ENCODE assay signal across 2 cellular contexts in the genomic region with DNA sequence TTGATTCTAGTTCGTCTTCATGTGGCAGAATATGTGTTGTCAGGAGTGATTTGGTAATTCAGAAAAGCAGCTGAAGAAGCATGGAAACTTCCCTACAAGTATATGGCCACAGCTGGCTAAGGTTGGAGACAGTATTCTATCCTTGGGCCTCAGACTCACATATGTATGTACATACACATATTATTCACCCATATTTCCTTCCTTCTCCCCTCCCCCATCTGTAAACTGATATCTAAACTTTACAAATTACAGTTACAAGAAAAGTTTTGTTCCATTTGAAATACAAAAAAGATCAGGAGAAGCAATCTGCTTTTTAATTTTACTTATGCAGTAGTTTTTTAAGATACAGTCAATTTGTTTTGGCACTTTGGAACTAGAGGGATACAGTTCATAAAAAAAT.
TF ChIP-seq lines count a peak whose summit lies in the region.

No MANE protein-coding gene starts in this region.

TF ChIP-seq in IMR-90, 13 proteins besides CTCF, POLR2A, EP300 and RAD21:
- TF ChIP-seq CHD1 (IDR thresholded peaks at IDR 0.05; ENCODE audit: low read depth, low read length) (no peak), MXI1 (IDR thresholded peaks at IDR 0.05; ENCODE audit: borderline replicate concordance, low read depth, low read length) (no peak), FOS (IDR thresholded peaks at IDR 0.05; ENCODE audit: low read depth, low read length) (no peak), MAZ (IDR thresholded peaks at IDR 0.05; ENCODE audit: borderline replicate concordance, low read depth, low read length) (no peak), ELK1 (IDR thresholded peaks at IDR 0.05; ENCODE audit: borderline replicate concordance, low read depth, low read length) (no peak), CEBPB (IDR thresholded peaks at IDR 0.05; ENCODE audit: low read depth, low read length) (no peak), BHLHE40 (IDR thresholded peaks at IDR 0.05; ENCODE audit: low read depth, low read length) (no peak), MAFK (IDR thresholded peaks at IDR 0.05; ENCODE audit: low read depth, low read length) (no peak), RCOR1 (IDR thresholded peaks at IDR 0.05; ENCODE audit: insufficient replicate concordance, low read length) (no peak), SMC3 (IDR thresholded peaks at IDR 0.05; ENCODE audit: low read depth, low read length) (no peak), NFE2L2 (IDR thresholded peaks at IDR 0.05; ENCODE audit: low read depth, low read length) (no peak), RFX5 (IDR thresholded peaks at IDR 0.05; ENCODE audit: low read depth, low read length) (no peak), USF2 (IDR thresholded peaks at IDR 0.05; ENCODE audit: low read depth, low read length) (no peak)
TF ChIP-seq in IMR-90: peak in this region for 0.

TF ChIP-seq in K562, 482 proteins besides CTCF, POLR2A, EP300 and RAD21:
- 0 out of 4 replicates have a peak, but pooled peaks of 1 of the 2 experiments have one; percentile 4 for TF ChIP-seq FOXA3 (CRISPR knock-in tag; conservative IDR thresholded peaks at IDR 0.05 in 1 of 2, IDR thresholded peaks at IDR 0.05 in 1 of 2)
- TF ChIP-seq TSHZ1 (CRISPR knock-in tag; IDR thresholded peaks at IDR 0.05) = no peak
- TF ChIP-seq ASH1L (IDR thresholded peaks at IDR 0.05; ENCODE audit: borderline replicate concordance, low read depth, partially characterized antibody) = no peak
- 0 out of 4 replicates have a peak, but pooled peaks of 1 of the 2 experiments have one; percentile 12 for TF ChIP-seq KDM1A (IDR thresholded peaks at IDR 0.05)
- TF ChIP-seq, protein P1, sequence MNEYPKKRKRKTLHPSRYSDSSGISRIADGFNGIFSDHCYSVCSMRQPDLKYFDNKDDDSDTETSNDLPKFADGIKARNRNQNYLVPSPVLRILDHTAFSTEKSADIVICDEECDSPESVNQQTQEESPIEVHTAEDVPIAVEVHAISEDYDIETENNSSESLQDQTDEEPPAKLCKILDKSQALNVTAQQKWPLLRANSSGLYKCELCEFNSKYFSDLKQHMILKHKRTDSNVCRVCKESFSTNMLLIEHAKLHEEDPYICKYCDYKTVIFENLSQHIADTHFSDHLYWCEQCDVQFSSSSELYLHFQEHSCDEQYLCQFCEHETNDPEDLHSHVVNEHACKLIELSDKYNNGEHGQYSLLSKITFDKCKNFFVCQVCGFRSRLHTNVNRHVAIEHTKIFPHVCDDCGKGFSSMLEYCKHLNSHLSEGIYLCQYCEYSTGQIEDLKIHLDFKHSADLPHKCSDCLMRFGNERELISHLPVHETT (CRISPR knock-in tag; conservative IDR thresholded peaks at IDR 0.05 in 1 of 2, IDR thresholded peaks at IDR 0.05 in 1 of 2) = 0 out of 4 replicates have a peak, but pooled peaks of 1 of the 2 experiments have one; percentile 21
- TF ChIP-seq LEF1 (IDR thresholded peaks at IDR 0.05) = 0 out of 2 replicates have a peak, but pooled peaks have one; percentile 12
- peak; percentile 7; the same call in 1 of the 2 replicates for TF ChIP-seq NCOR1 (IDR thresholded peaks at IDR 0.05)
